ENCODE assay signal across 9 cellular contexts in the genomic region with DNA sequence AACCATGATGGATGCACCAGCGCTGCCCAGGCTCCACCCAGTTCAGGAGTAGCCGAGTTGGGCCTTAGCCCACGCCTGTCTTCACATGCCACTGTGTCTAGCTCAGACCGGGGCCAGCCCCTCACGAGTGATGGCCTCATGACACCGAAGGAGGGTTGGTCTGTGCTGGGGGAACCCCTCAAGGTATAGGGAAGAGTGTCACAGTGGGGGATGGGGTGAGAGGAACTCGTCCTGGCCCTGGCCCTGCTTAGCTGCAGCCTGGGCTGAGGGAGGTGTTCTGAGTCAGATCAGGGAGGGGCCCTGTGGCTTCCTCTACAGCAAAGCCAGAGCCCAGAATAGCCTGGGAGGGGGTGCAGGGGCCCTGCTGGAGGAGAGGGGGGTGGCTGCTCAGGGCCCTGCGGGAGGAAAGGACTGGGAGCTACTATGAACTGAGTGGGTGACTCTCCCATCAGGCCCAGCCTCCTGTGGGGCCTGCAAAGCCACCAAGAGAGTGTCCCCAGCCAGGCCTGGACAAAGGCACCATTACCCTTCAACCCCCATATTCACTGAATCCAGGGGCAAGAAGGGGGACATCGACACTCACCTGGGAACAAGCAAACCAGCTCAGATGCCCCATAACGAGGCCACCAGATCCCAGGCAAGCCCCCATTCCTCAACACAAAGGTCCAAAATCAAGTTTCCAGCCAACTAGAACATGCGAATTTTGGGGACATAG. TPM values are rescaled to one million over a fixed set of nuclear protein-coding genes. Genes with fewer than 3 reads are reported as not detected.
DNase-seq lines count a peak whose midpoint lies in the region; ATAC-seq and TF ChIP-seq lines count a peak whose summit lies in the region.
"Had no signal": no experiment of that assay in that cellular context is flagged by ENCODE, and none has a peak within 500 bp of the region (broad histone marks: within the 10 kb centered on the region; RNA-seq: fewer than 3 reads in every experiment).

No MANE protein-coding gene starts in this region.

- H3K4me3 ChIP-seq in esophagus squamous epithelium = no peak overlapping the region

- 54 to 76% methylated on average over 2 to 4 of the region's 11 CpGs for WGBS in esophagus squamous epithelium, 2 donors

- TF ChIP-seq CTCF in GM13977 (IDR thresholded peaks at IDR 0.05; ENCODE audit: extremely low read depth, insufficient read depth, missing control alignments) = no peak
- TF ChIP-seq CTCF in esophagus squamous epithelium (IDR thresholded peaks at IDR 0.05) = no peak

- peak; percentile 81 for ATAC-seq in GM21515 (IDR thresholded peaks at IDR 0.05; ENCODE audit: unreplicated experiment)

- no peak for TF ChIP-seq POLR2A in esophagus squamous epithelium (IDR thresholded peaks at IDR 0.05)

- H3K27ac ChIP-seq in esophagus squamous epithelium = peak overlapping the region in 1 of 4 donors; percentile 5
- H3K27ac ChIP-seq: VCaP had no signal

- no peaks in the 10 kb centered on the region for H3K9me3 ChIP-seq in esophagus squamous epithelium

- no peaks in the 10 kb centered on the region for H3K36me3 ChIP-seq in esophagus squamous epithelium

- in situ Hi-C loops in GM13977 (cut with MboI; ENCODE audit: low pct_unique_long_range_greater_than_20kb, low sequenced_read_pairs, unreplicated experiment) = loop anchor here (10.0 kb wide), 1 partner anchor 724 kb away; no protein-coding TSS in a partner anchor

- intact Hi-C loops in esophagus squamous epithelium (cut with DNase I) = no loop called here

- H3K4me1 ChIP-seq in esophagus squamous epithelium = peaks cover 0 to 6% (median 0%) of the 10 kb centered on the region in 3 donors

- H3K27me3 ChIP-seq in esophagus squamous epithelium = peaks cover 0 to 43% (median 0%) of the 10 kb centered on the region in 4 donors

- DNase-seq in GM13977 (ENCODE audit: low spot score) = peak; percentile 89
- peak; percentile 21 for DNase-seq in HK-2 (ENCODE audit: unreplicated experiment)
- peak; percentile 17 for DNase-seq in activated CD4-positive, alpha-beta T cell treated with anti-CD3 and anti-CD28 coated beads, Interleukin-2, amount 50 U/mL, for 1 hour
- DNase-seq in kidney tubule cell (ENCODE audit: low spot score) = peak; percentile 16
- no peak for DNase-seq in superior temporal gyrus (ENCODE audit: extremely low spot score)
- DNase-seq in esophagus squamous epithelium (lab: John Stamatoyannopoulos, UW) = no peak
- no peak for DNase-seq in NCI-H187 treated with DMSO at 0.1 percent for 48 hours (lab: John Stamatoyannopoulos, UW)

RNA-seq across cellular contexts. Expression of a gene that starts 41.2 kb away (rescaled TPM):
- 10 to 100 TPM in 1 of 4 donors, 1 to 10 TPM in 1, not detected in 2; 5.0 to 20.7 TPM for total RNA-seq in esophagus squamous epithelium

Comparison
In these comparisons a context has a peak if more than half of its experiments do, and no peak if none do; other contexts are left out.
1. DNase-seq: peak in GM13977 (single experiment), HK-2 (single experiment), activated CD4-positive, alpha-beta T cell treated with anti-CD3 and anti-CD28 coated beads, Interleukin-2, amount 50 U/mL, for 1 hour (single experiment) and kidney tubule cell (single experiment); none in superior temporal gyrus (single experiment), esophagus squamous epithelium (single experiment) and NCI-H187 treated with DMSO at 0.1 percent for 48 hours (single experiment).